16 cellular contexts compared by ENCODE assay signal in genomic region chr6:142400495-142400894, GRCh38.
DNase-seq lines count a peak whose midpoint lies in the region; FAIRE-seq and TF ChIP-seq lines count a peak whose summit lies in the region.
"Had no signal": no experiment of that assay in that cellular context is flagged by ENCODE, and none has a peak within 500 bp of the region (broad histone marks: within the 10 kb centered on the region; RNA-seq: fewer than 3 reads in every experiment).

No MANE protein-coding gene starts in this region.

- H3K9me3 ChIP-seq in kidney (ENCODE audit: control insufficient read depth in 1 of 2, low read length in 2 of 2), result no peaks in the 10 kb centered on the region
- no peaks in the 10 kb centered on the region for H3K9me3 ChIP-seq in ascending aorta
- H3K9me3 ChIP-seq: BLaER1, esophagus muscularis mucosa, HAP-1 had no signal

- H3K27ac Mint-ChIP-seq in nephron progenitor cell, result no peak overlapping the region
- H3K27ac Mint-ChIP-seq: activated CD4-positive, alpha-beta memory T cell treated with anti-CD3 and anti-CD28 coated beads for 36 hours had no signal

- H3K4me1 ChIP-seq in kidney (ENCODE audit: control insufficient read depth in 1 of 2, insufficient read depth in 1 of 2, low read depth in 1 of 2, low read length in 2 of 2) (no peaks in the 10 kb centered on the region), ascending aorta (no peaks in the 10 kb centered on the region)
- H3K4me1 ChIP-seq: esophagus muscularis mucosa, HAP-1 had no signal

- H3K9ac ChIP-seq in kidney (ENCODE audit: low read length in 2 of 2), result no peak overlapping the region
- H3K9ac ChIP-seq: BLaER1 had no signal

- H3K9me3 Mint-ChIP-seq in nephron progenitor cell, result no peaks in the 10 kb centered on the region
- H3K9me3 Mint-ChIP-seq: activated CD4-positive, alpha-beta memory T cell treated with anti-CD3 and anti-CD28 coated beads for 36 hours had no signal

- H3K36me3 Mint-ChIP-seq in nephron progenitor cell (ENCODE audit: low read depth), result no peaks in the 10 kb centered on the region
- H3K36me3 Mint-ChIP-seq: activated CD4-positive, alpha-beta memory T cell treated with anti-CD3 and anti-CD28 coated beads for 36 hours had no signal

- H3K27ac ChIP-seq in kidney (ENCODE audit: low read depth in 2 of 2, low read length in 2 of 2), result no peak overlapping the region
- no peak overlapping the region for H3K27ac ChIP-seq in ascending aorta
- H3K27ac ChIP-seq: BLaER1, esophagus muscularis mucosa had no signal

- peak; percentile 42 for DNase-seq in DMS53 treated with DMSO at 0.1 percent for 48 hours (lab: John Stamatoyannopoulos, UW; ENCODE audit: unreplicated experiment)
- peak; percentile 96 for DNase-seq in NCI-H226
- DNase-seq in dermis blood vessel endothelial cell, result peak; percentile 92
- peak; percentile 56 for DNase-seq in mucosa of gallbladder (ENCODE audit: low spot score)
- DNase-seq in central memory CD4-positive, alpha-beta T cell, result no peak
- no peak for DNase-seq in kidney
- DNase-seq in nephron progenitor cell, result no peak
- DNase-seq in ascending aorta (ENCODE audit: low spot score in 2 of 2), result no peak
- DNase-seq: activated CD4-positive, alpha-beta memory T cell treated with anti-CD3 and anti-CD28 coated beads for 36 hours; activated gamma-delta T cell; PC-3; right cardiac atrium had no signal

- no peak for FAIRE-seq in kidney (lab: Jason Lieb, UNC)
- FAIRE-seq: G401.6 had no signal

- no peaks in the 10 kb centered on the region for H3K27me3 ChIP-seq in ascending aorta
- H3K27me3 ChIP-seq: BLaER1, esophagus muscularis mucosa had no signal

- no peak overlapping the region for H3K4me3 Mint-ChIP-seq in nephron progenitor cell
- H3K4me3 Mint-ChIP-seq: activated CD4-positive, alpha-beta memory T cell treated with anti-CD3 and anti-CD28 coated beads for 36 hours had no signal

- no peak overlapping the region for H3K4me3 ChIP-seq in kidney (ENCODE audit: low read length in 2 of 2)
- H3K4me3 ChIP-seq in ascending aorta, result no peak overlapping the region
- H3K4me3 ChIP-seq: BLaER1, esophagus muscularis mucosa, HAP-1 had no signal

- no peaks in the 10 kb centered on the region for H3K4me1 Mint-ChIP-seq in nephron progenitor cell

- no peak for TF ChIP-seq CTCF in kidney (IDR thresholded peaks at IDR 0.05; ENCODE audit: borderline replicate concordance, extremely low read depth, insufficient read depth)
- no peak for TF ChIP-seq CTCF in nephron progenitor cell (IDR thresholded peaks at IDR 0.05)
- no peak for TF ChIP-seq CTCF in ascending aorta (IDR thresholded peaks at IDR 0.05)

- intact Hi-C loops in kidney (cut with DNase I) (no loop called here), ascending aorta (cut with DNase I) (no loop called here)

- no peaks in the 10 kb centered on the region for H3K36me3 ChIP-seq in kidney (ENCODE audit: control insufficient read depth in 1 of 2, insufficient read depth in 2 of 2, low read length in 2 of 2)
- H3K36me3 ChIP-seq in ascending aorta, result no peaks in the 10 kb centered on the region
- H3K36me3 ChIP-seq: BLaER1, esophagus muscularis mucosa, HAP-1 had no signal

- peaks cover 4% of the 10 kb centered on the region for H3K27me3 Mint-ChIP-seq in nephron progenitor cell (ENCODE audit: low read depth, poor library complexity)

Comparison
In these comparisons a context has a peak if more than half of its experiments do, and no peak if none do; other contexts are left out.
1. DNase-seq: peak in DMS53 treated with DMSO at 0.1 percent for 48 hours (single experiment), NCI-H226 (single experiment), dermis blood vessel endothelial cell (single experiment) and mucosa of gallbladder (single experiment); none in central memory CD4-positive, alpha-beta T cell (single experiment), kidney (single experiment), nephron progenitor cell (single experiment) and ascending aorta (0 of 2).